In genomic region chr2:239133945-239134570, GRCh38 we compare ENCODE assay signal across 6 cellular contexts.
"Had no signal": no experiment of that assay in that cellular context is flagged by ENCODE, and none has a peak within 500 bp of the region (broad histone marks: within the 10 kb centered on the region; RNA-seq: fewer than 3 reads in every experiment).

No MANE protein-coding gene starts in this region.

- H3K4me1 Mint-ChIP-seq: GM23338, H9, IgD-negative memory B cell had no signal

- H3K27ac Mint-ChIP-seq: GM23338, H9, IgD-negative memory B cell had no signal

- H3K4me3 Mint-ChIP-seq: GM23338, H9, IgD-negative memory B cell had no signal

- H3K4me2 ChIP-seq: GM23338 had no signal

- H3K4me3 ChIP-seq: GM23338 had no signal

- H2AFZ ChIP-seq: GM23338 had no signal

- H3K27ac ChIP-seq: HL-60 had no signal

- DNase-seq: H9, HCEC 1CT, KBM-7 had no signal

- ATAC-seq: GM23338 had no signal

- H3K27me3 Mint-ChIP-seq: IgD-negative memory B cell had no signal

- H3K9me3 Mint-ChIP-seq: GM23338, H9 had no signal
